In genomic region chr4:84258905-84259830, GRCh38 we compare ENCODE assay signal across 8 cellular contexts.
DNase-seq lines count a peak whose midpoint lies in the region; ATAC-seq and TF ChIP-seq lines count a peak whose summit lies in the region.

No MANE protein-coding gene starts in this region.

- ATAC-seq in GM18873 (IDR thresholded peaks at IDR 0.05; ENCODE audit: low FRiP score, unreplicated experiment) (peak; percentile 84), HG03025 (IDR thresholded peaks at IDR 0.05; ENCODE audit: low FRiP score, unreplicated experiment) (peak; percentile 56)

- no peaks in the 10 kb centered on the region for H3K27me3 ChIP-seq in BE2C
- no peaks in the 10 kb centered on the region for H3K27me3 ChIP-seq in tibial nerve

- no peaks in the 10 kb centered on the region for H3K4me1 ChIP-seq in BE2C
- no peaks in the 10 kb centered on the region for H3K4me1 ChIP-seq in tibial nerve

- peak; percentile 16 for DNase-seq in BE2C
- DNase-seq in OCI-M1 (lab: John Stamatoyannopoulos, UW): peak; percentile 53
- peak; percentile 1 to 10 for DNase-seq in foreskin fibroblast
- no peak for DNase-seq in inferior parietal cortex (ENCODE audit: extremely low spot score)
- DNase-seq in tibial nerve (ENCODE audit: low spot score in 2 of 2): no peak
- DNase-seq in UCSD-AML1 (lab: John Stamatoyannopoulos, UW; ENCODE audit: unreplicated experiment): no peak

- no peak for TF ChIP-seq EP300 in tibial nerve (IDR thresholded peaks at IDR 0.05)

- no peaks in the 10 kb centered on the region for H3K36me3 ChIP-seq in BE2C
- no peaks in the 10 kb centered on the region for H3K36me3 ChIP-seq in tibial nerve

- 58 to 64% methylated on average over 2 of the region's 2 CpGs for WGBS in tibial nerve, 2 donors

- no peak overlapping the region for H3K4me3 ChIP-seq in BE2C (ENCODE audit: low read depth, low read length)
- H3K4me3 ChIP-seq in foreskin fibroblast (ENCODE audit: low read depth in 1 of 2, low read length in 2 of 2): no peak overlapping the region
- no peak overlapping the region for H3K4me3 ChIP-seq in tibial nerve

- no peak for TF ChIP-seq POLR2A in tibial nerve (IDR thresholded peaks at IDR 0.05)

- TF ChIP-seq CTCF in BE2C (IDR thresholded peaks at IDR 0.05; ENCODE audit: low read depth, low read length) (peak; percentile 85), foreskin fibroblast (IDR thresholded peaks at IDR 0.05; ENCODE audit: low read depth, low read length) (peak; percentile 62), tibial nerve (IDR thresholded peaks at IDR 0.05) (peak in 1 of 5 experiments; percentile 8)

- H3K27ac ChIP-seq in tibial nerve: no peak overlapping the region

- H3K9me3 ChIP-seq in BE2C: no peaks in the 10 kb centered on the region
- peaks cover 0 to 25% (median 7%) of the 10 kb centered on the region in 4 donors for H3K9me3 ChIP-seq in tibial nerve

Comparison
In these comparisons a context has a peak if more than half of its experiments do, and no peak if none do; other contexts are left out.
1. DNase-seq: peak in BE2C (single experiment), OCI-M1 (single experiment) and foreskin fibroblast (2 of 2); none in inferior parietal cortex (single experiment), tibial nerve (0 of 2) and UCSD-AML1 (single experiment).